In genomic region chr1:151909167-151910149, GRCh38 we compare ENCODE assay signal across 8 cellular contexts. TPM values are rescaled to one million over a fixed set of nuclear protein-coding genes. Genes with fewer than 3 reads are reported as not detected.
A peak's percentile ranks its signal among the peaks of the same experiment; 100 is the strongest.
DNase-seq lines count a peak whose midpoint lies in the region; ATAC-seq and TF ChIP-seq lines count a peak whose summit lies in the region.

THEM4 (minus strand) TSS chr1:151909511; CDS start chr1:151909458, 53 bp downstream.

- H2AFZ ChIP-seq in IMR-90 (replicated peaks; ENCODE audit: low read length, poor library complexity) (peak within 1 kb of the TSS; percentile 100), neuron (ENCODE audit: low read depth, low read length) (peak within 1 kb of the TSS; percentile 73)

- POLR2A ChIA-PET in IMR-90 (lab: Charles Lee; ENCODE audit: unreplicated experiment): no interaction called here

- DNase-seq in DMS53 (lab: John Stamatoyannopoulos, UW): peak; percentile 99
- DNase-seq in IMR-90: peak; percentile 96
- DNase-seq in SIG-M5 treated with dmso at 0.1 percent for 504 hours (lab: John Stamatoyannopoulos, UW; ENCODE audit: unreplicated experiment): peak; percentile 97
- peak; percentile 93 for DNase-seq in activated gamma-delta T cell treated with anti-CD3 and anti-CD28 coated beads, Interleukin-2, amount 50 U/mL, for 16 hours (ENCODE audit: low read depth)
- DNase-seq in foreskin keratinocyte: peak; percentile 78 to 90
- peak; percentile 94 for DNase-seq in stromal cell of bone marrow (ENCODE audit: low read depth)

- in situ Hi-C loops in IMR-90 (cut with MboI; ENCODE audit: low sequenced_read_pairs): no loop called here

- no peaks in the 10 kb centered on the region for H4K20me1 ChIP-seq in IMR-90 (ENCODE audit: insufficient read depth, low read length)

- H3K79me1 ChIP-seq in IMR-90 (ENCODE audit: low read depth in 1 of 2, low read length in 2 of 2): peaks cover 12 to 17% of the 10 kb centered on the region in 2 experiments; a peak in 3 of 4 replicates

- no peak for TF ChIP-seq RAD21 in IMR-90 (IDR thresholded peaks at IDR 0.05; ENCODE audit: low read length)

- TF ChIP-seq CTCF in IMR-90 (conservative IDR thresholded peaks at IDR 0.05; ENCODE audit: low read depth, low read length): peak; percentile 28; the same call in 1 of the 2 replicates
- TF ChIP-seq CTCF in foreskin keratinocyte (conservative IDR thresholded peaks at IDR 0.05): peak; percentile 60

- peak within 1 kb of the TSS; percentile 79 for H3K4me2 ChIP-seq in IMR-90 (ENCODE audit: low read depth, low read length)

- H3K4me1 ChIP-seq in IMR-90 (ENCODE audit: control insufficient read depth, insufficient read depth, low read length): no peaks in the 10 kb centered on the region
- peaks cover 5% of the 10 kb centered on the region for H3K4me1 ChIP-seq in foreskin keratinocyte
- H3K4me1 ChIP-seq in neuron (ENCODE audit: insufficient read depth, low read length): peaks cover 12% of the 10 kb centered on the region

- peak within 1 kb of the TSS; percentile 75 for H4K91ac ChIP-seq in IMR-90 (ENCODE audit: insufficient read depth, low read depth, low read length)

- dilution Hi-C loops in IMR-90 (cut with HindIII; ENCODE audit: low sequenced_read_pairs, unreplicated experiment): loop anchor here (25.0 kb wide), 1 partner anchor 103 kb away; no protein-coding TSS in a partner anchor

- H4K5ac ChIP-seq in IMR-90 (ENCODE audit: low read depth, low read length): peak within 1 kb of the TSS; percentile 86

- 1% methylated on average over 19 of the region's 73 CpGs; no CpG with 5 or more reads in 1 of the 2 experiments for WGBS in IMR-90 (ENCODE audit: extremely low coverage in 2 of 2, insufficient read length in 1 of 2), 2 experiments

- H2BK120ac ChIP-seq in IMR-90 (ENCODE audit: low read depth, low read length): peak within 1 kb of the TSS; percentile 80

- no peak within 1 kb of the TSS for H2BK20ac ChIP-seq in IMR-90 (ENCODE audit: low read depth, low read length)

- H3K27me3 ChIP-seq in IMR-90 (ENCODE audit: control insufficient read depth, insufficient read depth, low read length) (no peaks in the 10 kb centered on the region), foreskin keratinocyte (no peaks in the 10 kb centered on the region), neuron (ENCODE audit: insufficient read depth, low read length) (no peaks in the 10 kb centered on the region)

- BruUV-seq in IMR-90 (replicated peaks; lab: Mats Ljungman, UMichigan): no TSS peak

- peak within 1 kb of the TSS; percentile 74 for H2BK5ac ChIP-seq in IMR-90 (ENCODE audit: low read depth, low read length, poor library complexity, severe bottlenecking)

- H3K4ac ChIP-seq in IMR-90 (ENCODE audit: low read depth, low read length): peak within 1 kb of the TSS; percentile 95

- peak within 1 kb of the TSS; percentile 29; the same call in 2 of the 3 replicates for H2BK15ac ChIP-seq in IMR-90 (ENCODE audit: low read depth, low read length)

- ATAC-seq in GM21529 (IDR thresholded peaks at IDR 0.05; ENCODE audit: unreplicated experiment) (peak; percentile 95), IMR-90 (ENCODE audit: low read depth) (peak; percentile 100), foreskin keratinocyte (peak; percentile 98)

- peak within 1 kb of the TSS; percentile 91 for H2AK9ac ChIP-seq in IMR-90 (replicated peaks; ENCODE audit: low read depth, low read length, poor library complexity)

- TF ChIP-seq POLR2A in IMR-90 (IDR thresholded peaks at IDR 0.05; ENCODE audit: low read depth, low read length): peak; percentile 85

- H3K4me3 ChIP-seq in IMR-90 (ENCODE audit: insufficient read depth, low read depth, low read length): peak within 1 kb of the TSS; percentile 77
- peak within 1 kb of the TSS; percentile 98 for H3K4me3 ChIP-seq in neuron (ENCODE audit: low read length)

- H3K9me3 ChIP-seq in IMR-90 (ENCODE audit: control insufficient read depth, insufficient read depth, low read length) (peaks cover 5% of the 10 kb centered on the region; the same call in 1 of the 2 replicates), neuron (ENCODE audit: low read length) (peaks cover 11% of the 10 kb centered on the region)

- intact Hi-C loops in IMR-90 (cut with micrococcal nuclease): loop anchor here (1.0 to 2.0 kb wide), 2 partner anchors 92 to 147 kb away; partner anchors contain the start of gene MRPL9

- H3K9me1 ChIP-seq in IMR-90 (ENCODE audit: insufficient read depth, low read length): 0 out of 2 replicates have a peak, but pooled peaks cover 5% of the 10 kb centered on the region

- CTCF ChIA-PET in IMR-90 (lab: Yijun Ruan, JAX): interaction anchor here (0.7 to 1.6 kb wide), 2 partner anchors 92 to 741 kb away, joined by 3 to 8 read pairs; no protein-coding TSS in a partner anchor

- peak within 1 kb of the TSS; percentile 96 to 100 for H4K8ac ChIP-seq in IMR-90 (ENCODE audit: low read depth in 2 of 2, low read length in 2 of 2)

- H3K18ac ChIP-seq in IMR-90 (ENCODE audit: low read depth, low read length): peak within 1 kb of the TSS; percentile 58

- peaks cover 4% of the 10 kb centered on the region; the same call in 1 of the 2 replicates for H3K36me3 ChIP-seq in IMR-90 (ENCODE audit: control insufficient read depth, insufficient read depth, low read length)
- peaks cover 3% of the 10 kb centered on the region for H3K36me3 ChIP-seq in neuron (ENCODE audit: insufficient read depth, low read length)

- peak within 1 kb of the TSS; percentile 89 for H3K9ac ChIP-seq in IMR-90 (ENCODE audit: low read depth, low read length)

- peak within 1 kb of the TSS; percentile 87 for H3K27ac ChIP-seq in IMR-90 (ENCODE audit: insufficient read depth, low read length)
- peak within 1 kb of the TSS; percentile 80 for H3K27ac ChIP-seq in foreskin keratinocyte

- peak within 1 kb of the TSS; percentile 47; the same call in 1 of the 2 replicates for H2AK5ac ChIP-seq in IMR-90 (ENCODE audit: low read depth, low read length)

- H3K56ac ChIP-seq in IMR-90 (ENCODE audit: extremely low read depth, insufficient read depth, low read length): peak within 1 kb of the TSS; percentile 96

- peak within 1 kb of the TSS; percentile 96 for H3K14ac ChIP-seq in IMR-90 (replicated peaks; ENCODE audit: low read depth, low read length)

- H3K23ac ChIP-seq in IMR-90 (ENCODE audit: low read depth, low read length): peak within 1 kb of the TSS; percentile 91

TF ChIP-seq in IMR-90, 13 proteins besides CTCF, POLR2A, EP300 and RAD21:
- 0 out of 2 replicates have a peak, but pooled peaks have one; percentile 15 for TF ChIP-seq SMC3 (IDR thresholded peaks at IDR 0.05; ENCODE audit: low read depth, low read length)
- TF ChIP-seq USF2 (IDR thresholded peaks at IDR 0.05; ENCODE audit: low read depth, low read length): peak; percentile 5; the same call in 1 of the 2 replicates
- no peak for TF ChIP-seq CHD1 (IDR thresholded peaks at IDR 0.05; ENCODE audit: low read depth, low read length)
- TF ChIP-seq MAZ (IDR thresholded peaks at IDR 0.05; ENCODE audit: borderline replicate concordance, low read depth, low read length): peak; percentile 96; the same call in 1 of the 2 replicates
- TF ChIP-seq CEBPB (IDR thresholded peaks at IDR 0.05; ENCODE audit: low read depth, low read length): no peak
- TF ChIP-seq BHLHE40 (IDR thresholded peaks at IDR 0.05; ENCODE audit: low read depth, low read length): peak; percentile 70
- no peak for TF ChIP-seq ELK1 (IDR thresholded peaks at IDR 0.05; ENCODE audit: borderline replicate concordance, low read depth, low read length)
- TF ChIP-seq FOS (IDR thresholded peaks at IDR 0.05; ENCODE audit: low read depth, low read length): no peak
- no peak for TF ChIP-seq RCOR1 (IDR thresholded peaks at IDR 0.05; ENCODE audit: insufficient replicate concordance, low read length)
- TF ChIP-seq MXI1 (IDR thresholded peaks at IDR 0.05; ENCODE audit: borderline replicate concordance, low read depth, low read length): peak; percentile 87
- no peak for TF ChIP-seq MAFK (IDR thresholded peaks at IDR 0.05; ENCODE audit: low read depth, low read length)
- no peak for TF ChIP-seq NFE2L2 (IDR thresholded peaks at IDR 0.05; ENCODE audit: low read depth, low read length)
- TF ChIP-seq RFX5 (IDR thresholded peaks at IDR 0.05; ENCODE audit: low read depth, low read length): no peak

RNA-seq across cellular contexts. Expression of gene THEM4, which starts in this region (rescaled TPM):
- total RNA-seq in IMR-90 (2012; rRNA removed) (7.3 and 8.3 TPM in 2 replicates), foreskin keratinocyte (13.2 and 14.0 TPM in 2 replicates)
- polyA plus RNA-seq in IMR-90 (2012; rRNA removed) (12.2 and 15.7 TPM in 2 replicates), foreskin keratinocyte (10.5 and 10.7 TPM in 2 replicates)
- 5.9 and 6.6 TPM in 2 replicates for polyA plus RNA-seq in IMR-90 (2012; cell fraction: cytosol; rRNA removed)
- 4.0 and 16.7 TPM in 2 replicates for polyA plus RNA-seq in IMR-90 (2012; cell fraction: nucleus; rRNA removed; ENCODE audit: low replicate concordance)

Comparison
In these comparisons a context has a peak if more than half of its experiments do, and no peak if none do; other contexts are left out.
1. Peak in every context shown above with its lines: DNase-seq, ATAC-seq, H3K4me3 ChIP-seq and H3K27ac ChIP-seq.